In genomic region chrX:133658244-133658911, GRCh38 we compare ENCODE assay signal across 24 cellular contexts.
"Had no signal": no experiment of that assay in that cellular context is flagged by ENCODE, and none has a peak within 500 bp of the region (broad histone marks: within the 10 kb centered on the region; RNA-seq: fewer than 3 reads in every experiment).

No MANE protein-coding gene starts in this region.

- H3K4me1 Mint-ChIP-seq: activated naive CD8-positive, alpha-beta T cell treated with anti-CD3 and anti-CD28 coated beads, Interleukin-2, amount 10 ng/mL, durations not matched to agents 7 days and 5 days; naive B cell had no signal

- H3K9ac ChIP-seq: neural progenitor cell had no signal

- H2AFZ ChIP-seq: neural progenitor cell had no signal

- H3K27ac ChIP-seq: foreskin keratinocyte, lower lobe of right lung, neural progenitor cell, prostate gland, spleen, thyroid gland had no signal

- H3K27ac Mint-ChIP-seq: activated naive CD4-positive, alpha-beta T cell treated with anti-CD3 and anti-CD28 coated beads for 36 hours; activated naive CD8-positive, alpha-beta T cell treated with anti-CD3 and anti-CD28 coated beads, Interleukin-2, amount 10 ng/mL, durations not matched to agents 7 days and 5 days; activated T-cell treated with anti-CD3 and anti-CD28 coated beads, Interleukin-2, amount 50 U/mL, for 72 hours; dendritic cell treated with granulocyte-macrophage colony-stimulating factor and Interleukin-4, amounts not matched to agents 40 ng/mL and 50 ng/mL, for 4 days; T-helper 1 cell treated with Interleukin-12 subunit alpha and Interleukin-12 subunit beta and Interleukin-4 antibody, amounts not matched to agents 30 μg/mL and 1 μg/mL, for 36 hours; WTC11 had no signal

- H3K4me2 ChIP-seq: neural progenitor cell had no signal

- H3K27me3 ChIP-seq: cardiac muscle cell, foreskin keratinocyte, neural progenitor cell, thyroid gland had no signal

- H3K4me1 ChIP-seq: foreskin keratinocyte, lower lobe of right lung, neural progenitor cell, prostate gland, spleen had no signal

- ATAC-seq: activated T-cell treated with anti-CD3 and anti-CD28 coated beads, Interleukin-2, amount 50 U/mL, for 72 hours; foreskin keratinocyte; left lobe of liver; lower lobe of right lung; stimulated activated naive CD8-positive, alpha-beta T cell treated with anti-CD3 and anti-CD28 coated beads, Interleukin-15, Interleukin-2, amounts not matched to agents 100 U/mL and 50 U/mL, for 24 hours; WTC11 had no signal

- H3K9me3 ChIP-seq: lower lobe of right lung, prostate gland, spleen, thyroid gland had no signal

- DNase-seq: activated CD4-positive, alpha-beta T cell treated with anti-CD3 and anti-CD28 coated beads, Interleukin-2, amount 50 U/mL, for 48 hours; activated effector memory CD4-positive, alpha-beta T cell treated with Interleukin-2 at 50 U/mL for 16 hours; activated naive CD4-positive, alpha-beta T cell treated with anti-CD3 and anti-CD28 coated beads for 36 hours; activated naive CD8-positive, alpha-beta T cell treated with anti-CD3 and anti-CD28 coated beads, Interleukin-2, amount 10 ng/mL, durations not matched to agents 7 days and 5 days; activated T-cell treated with anti-CD3 and anti-CD28 coated beads, Interleukin-2, amount 50 U/mL, for 72 hours; amniotic stem cell; effector CD4-positive, alpha-beta T cell; foreskin keratinocyte; lower lobe of right lung; mesendoderm; naive B cell; spleen; stimulated activated CD4-positive, alpha-beta T cell treated with anti-CD3 and anti-CD28 coated beads, Interleukin-4, amount 100 ng/mL, for 24 hours; stimulated activated naive CD8-positive, alpha-beta T cell treated with anti-CD3 and anti-CD28 coated beads, Interleukin-15, Interleukin-2, amounts not matched to agents 100 U/mL and 50 U/mL, for 24 hours; substantia nigra; T1000; thyroid gland had no signal

- H3K36me3 Mint-ChIP-seq: activated naive CD8-positive, alpha-beta T cell treated with anti-CD3 and anti-CD28 coated beads, Interleukin-2, amount 10 ng/mL, durations not matched to agents 7 days and 5 days; naive B cell had no signal

- H3K4me3 Mint-ChIP-seq: activated naive CD4-positive, alpha-beta T cell treated with anti-CD3 and anti-CD28 coated beads for 36 hours; activated naive CD8-positive, alpha-beta T cell treated with anti-CD3 and anti-CD28 coated beads, Interleukin-2, amount 10 ng/mL, durations not matched to agents 7 days and 5 days; activated T-cell treated with anti-CD3 and anti-CD28 coated beads, Interleukin-2, amount 50 U/mL, for 72 hours; dendritic cell treated with granulocyte-macrophage colony-stimulating factor and Interleukin-4, amounts not matched to agents 40 ng/mL and 50 ng/mL, for 4 days; naive B cell; neural progenitor cell; T-helper 1 cell treated with Interleukin-12 subunit alpha and Interleukin-12 subunit beta and Interleukin-4 antibody, amounts not matched to agents 30 μg/mL and 1 μg/mL, for 36 hours; WTC11 had no signal

- H3K9me3 Mint-ChIP-seq: activated naive CD4-positive, alpha-beta T cell treated with anti-CD3 and anti-CD28 coated beads for 36 hours; activated naive CD8-positive, alpha-beta T cell treated with anti-CD3 and anti-CD28 coated beads, Interleukin-2, amount 10 ng/mL, durations not matched to agents 7 days and 5 days; activated T-cell treated with anti-CD3 and anti-CD28 coated beads, Interleukin-2, amount 50 U/mL, for 72 hours; dendritic cell treated with granulocyte-macrophage colony-stimulating factor and Interleukin-4, amounts not matched to agents 40 ng/mL and 50 ng/mL, for 4 days; naive B cell; neural progenitor cell; T-helper 1 cell treated with Interleukin-12 subunit alpha and Interleukin-12 subunit beta and Interleukin-4 antibody, amounts not matched to agents 30 μg/mL and 1 μg/mL, for 36 hours; WTC11 had no signal

- H3K4me3 ChIP-seq: cardiac muscle cell, lower lobe of right lung, neural progenitor cell, prostate gland, spleen, thyroid gland had no signal

- H3K27me3 Mint-ChIP-seq: activated naive CD8-positive, alpha-beta T cell treated with anti-CD3 and anti-CD28 coated beads, Interleukin-2, amount 10 ng/mL, durations not matched to agents 7 days and 5 days; dendritic cell treated with granulocyte-macrophage colony-stimulating factor and Interleukin-4, amounts not matched to agents 40 ng/mL and 50 ng/mL, for 4 days had no signal

- H3K36me3 ChIP-seq: cardiac muscle cell, lower lobe of right lung, prostate gland, spleen, thyroid gland had no signal
